ENCODE assay signal across 1 cellular context in genomic region chr3:105503191-105503593, GRCh38.
TF ChIP-seq lines count a peak whose summit lies in the region.

No MANE protein-coding gene starts in this region.

TF ChIP-seq in HepG2, 621 proteins besides CTCF, POLR2A, EP300 and RAD21 (continued from another document and continues in another):
- no peak for TF ChIP-seq DNMT3B (CRISPR knock-in tag; conservative IDR thresholded peaks at IDR 0.05)
- no peak for TF ChIP-seq ZNF296 (CRISPR knock-in tag; conservative IDR thresholded peaks at IDR 0.05)
- no peak for TF ChIP-seq NFYB (CRISPR knock-in tag; IDR thresholded peaks at IDR 0.05)
- TF ChIP-seq PCBP1 (IDR thresholded peaks at IDR 0.05; ENCODE audit: borderline replicate concordance, low read depth, low read length) = no peak
- TF ChIP-seq ZNF709 (CRISPR knock-in tag; IDR thresholded peaks at IDR 0.05) = no peak
- TF ChIP-seq ZNF691 (CRISPR knock-in tag; IDR thresholded peaks at IDR 0.05; ENCODE audit: borderline replicate concordance, low read depth) = no peak
- no peak for TF ChIP-seq ZNF580 (CRISPR knock-in tag; IDR thresholded peaks at IDR 0.05; ENCODE audit: borderline replicate concordance, low read depth)
- TF ChIP-seq ZNF431 (CRISPR knock-in tag; IDR thresholded peaks at IDR 0.05; ENCODE audit: borderline replicate concordance, low read depth) = no peak; the same call in 1 of the 2 replicates
- TF ChIP-seq HOXA7 (CRISPR knock-in tag; IDR thresholded peaks at IDR 0.05) = no peak
- no peak for TF ChIP-seq ZC3H13 (CRISPR knock-in tag; IDR thresholded peaks at IDR 0.05)
- no peak for TF ChIP-seq MED8 (CRISPR knock-in tag; IDR thresholded peaks at IDR 0.05; ENCODE audit: insufficient replicate concordance)
- no peak for TF ChIP-seq NCOA1 (CRISPR knock-in tag; IDR thresholded peaks at IDR 0.05)
- peak; percentile 86 for TF ChIP-seq NKX3-1 (CRISPR knock-in tag; IDR thresholded peaks at IDR 0.05)
- peak; percentile 71; the same call in 1 of the 2 replicates for TF ChIP-seq ZNF556 (CRISPR knock-in tag; IDR thresholded peaks at IDR 0.05; ENCODE audit: borderline replicate concordance)
- TF ChIP-seq SALL1 (CRISPR knock-in tag; IDR thresholded peaks at IDR 0.05) = peak; percentile 88; the same call in 1 of the 2 replicates
- TF ChIP-seq PHF21A (CRISPR knock-in tag; IDR thresholded peaks at IDR 0.05) = peak; percentile 88
- TF ChIP-seq ZNF256 (CRISPR knock-in tag; conservative IDR thresholded peaks at IDR 0.05) = no peak
- peak in 1 of 2 experiments; percentile 45; a peak in 1 of 4 replicates for TF ChIP-seq HMGXB4 (CRISPR knock-in tag; IDR thresholded peaks at IDR 0.05; ENCODE audit: borderline replicate concordance in 1 of 2, low read depth in 1 of 2)
- TF ChIP-seq ZNF570 (CRISPR knock-in tag; IDR thresholded peaks at IDR 0.05; ENCODE audit: borderline replicate concordance) = no peak
- TF ChIP-seq GATAD1 (CRISPR knock-in tag; IDR thresholded peaks at IDR 0.05) = no peak
- TF ChIP-seq NFE2L2 (IDR thresholded peaks at IDR 0.05; ENCODE audit: low read length) = no peak
- TF ChIP-seq HMGXB3 (CRISPR knock-in tag; IDR thresholded peaks at IDR 0.05; ENCODE audit: borderline replicate concordance) = 0 out of 2 replicates have a peak, but pooled peaks have one; percentile 56
- peak; percentile 86 for TF ChIP-seq ZNF362 (CRISPR knock-in tag; IDR thresholded peaks at IDR 0.05; ENCODE audit: borderline replicate concordance)
- no peak for TF ChIP-seq ARID2 (CRISPR knock-in tag; IDR thresholded peaks at IDR 0.05; ENCODE audit: borderline replicate concordance)
- TF ChIP-seq HNRNPK (IDR thresholded peaks at IDR 0.05; ENCODE audit: low read depth, low read length, poor library complexity, severe bottlenecking) = no peak
- TF ChIP-seq MXI1 (IDR thresholded peaks at IDR 0.05; ENCODE audit: borderline replicate concordance, low read depth, low read length) = no peak
- no peak for TF ChIP-seq ATF5 (CRISPR knock-in tag; IDR thresholded peaks at IDR 0.05; ENCODE audit: low read depth)
- peak; percentile 28 for TF ChIP-seq TBL1XR1 (IDR thresholded peaks at IDR 0.05; ENCODE audit: borderline replicate concordance, low read length, partially characterized antibody)
- no peak for TF ChIP-seq PTBP1 (IDR thresholded peaks at IDR 0.05; ENCODE audit: low read depth, low read length, poor library complexity, severe bottlenecking)
- no peak for TF ChIP-seq ZXDC (CRISPR knock-in tag; IDR thresholded peaks at IDR 0.05)
- peak; percentile 94 for TF ChIP-seq SKI (IDR thresholded peaks at IDR 0.05; ENCODE audit: partially characterized antibody)
- no peak for TF ChIP-seq ZNF546 (CRISPR knock-in tag; conservative IDR thresholded peaks at IDR 0.05)
- no peak for TF ChIP-seq SRF (IDR thresholded peaks at IDR 0.05; ENCODE audit: low read depth, low read length)
- TF ChIP-seq ZNF878 (CRISPR knock-in tag; IDR thresholded peaks at IDR 0.05) = no peak
- TF ChIP-seq SETDB1 (CRISPR knock-in tag; IDR thresholded peaks at IDR 0.05; ENCODE audit: borderline replicate concordance) = no peak
- TF ChIP-seq ATF2 (CRISPR knock-in tag; IDR thresholded peaks at IDR 0.05) = peak; percentile 64; the same call in 1 of the 2 replicates
- no peak for TF ChIP-seq CENPX (CRISPR knock-in tag; IDR thresholded peaks at IDR 0.05)
- no peak for TF ChIP-seq FIP1L1 (IDR thresholded peaks at IDR 0.05; ENCODE audit: borderline replicate concordance, insufficient read depth, low read depth, low read length)
- no peak for TF ChIP-seq CCAR2 (optimal IDR thresholded peaks at IDR 0.05; ENCODE audit: low read depth, low read length)
- TF ChIP-seq MLX (CRISPR knock-in tag; IDR thresholded peaks at IDR 0.05) = peak; percentile 65
- no peak for TF ChIP-seq ZNF563 (CRISPR knock-in tag; IDR thresholded peaks at IDR 0.05)
- TF ChIP-seq E2F2 (CRISPR knock-in tag; IDR thresholded peaks at IDR 0.05; ENCODE audit: borderline replicate concordance) = no peak
- peak; percentile 55; the same call in 1 of the 2 replicates for TF ChIP-seq ZBTB25 (CRISPR knock-in tag; IDR thresholded peaks at IDR 0.05)
- no peak for TF ChIP-seq ARNT2 (CRISPR knock-in tag; IDR thresholded peaks at IDR 0.05; ENCODE audit: low read depth)
- peak; percentile 52; the same call in 1 of the 2 replicates for TF ChIP-seq ZMYM3 (CRISPR knock-in tag; IDR thresholded peaks at IDR 0.05)
